ENCODE assay signal across 14 cellular contexts in the genomic region with DNA sequence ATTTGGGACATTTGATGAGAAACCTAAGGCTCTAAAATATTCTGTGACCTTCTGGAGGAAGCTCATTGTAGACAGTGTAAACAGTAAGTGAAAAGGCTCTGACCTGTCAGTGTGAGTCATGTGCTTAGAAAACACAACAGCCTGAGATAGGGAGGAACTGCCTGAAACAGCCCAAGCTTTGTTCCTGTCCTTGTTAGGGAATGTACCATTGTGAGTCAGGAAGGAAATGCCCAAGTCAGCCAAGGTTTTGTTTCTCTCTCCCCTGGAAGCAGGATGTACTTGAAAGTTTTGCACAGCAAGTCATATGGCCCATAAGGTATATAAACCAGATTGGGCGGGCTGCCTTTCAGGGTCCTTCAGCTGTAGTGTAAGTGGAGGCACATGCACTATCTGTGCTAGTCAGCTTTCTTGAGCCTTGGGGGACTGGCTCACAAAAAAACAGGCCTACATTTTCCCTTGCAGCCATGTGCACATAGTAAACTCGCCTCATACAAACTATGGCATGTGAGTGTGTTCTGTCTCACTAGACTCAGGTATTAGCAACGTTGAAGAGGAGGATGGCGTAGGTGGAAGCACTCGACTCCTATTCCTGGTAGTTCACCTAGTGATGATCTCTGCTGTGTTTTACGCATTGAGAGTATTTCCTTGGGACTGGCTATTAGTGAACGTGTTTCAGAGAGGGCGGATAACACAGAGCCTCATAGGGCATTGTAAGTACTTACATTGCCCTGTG.
DNase-seq lines count a peak whose midpoint lies in the region; ATAC-seq and TF ChIP-seq lines count a peak whose summit lies in the region.
"Had no signal": no experiment of that assay in that cellular context is flagged by ENCODE, and none has a peak within 500 bp of the region (broad histone marks: within the 10 kb centered on the region; RNA-seq: fewer than 3 reads in every experiment).

No MANE protein-coding gene starts in this region.

- H3K4me3 ChIP-seq in HEK293 (ENCODE audit: low read depth, low read length) (no peak overlapping the region), PC-3 (ENCODE audit: low read length) (no peak overlapping the region), epithelial cell of esophagus (ENCODE audit: low read length) (no peak overlapping the region), WERI-Rb-1 (ENCODE audit: low read depth, low read length) (no peak overlapping the region)
- H3K4me3 ChIP-seq: psoas muscle had no signal

- H3K36me3 ChIP-seq in HEK293 (ENCODE audit: control insufficient read depth in 2 of 2, insufficient read depth in 1 of 2, low read length in 2 of 2) (no peaks in the 10 kb centered on the region), PC-3 (ENCODE audit: low read depth, low read length) (no peaks in the 10 kb centered on the region; the same call in 1 of the 2 replicates), WERI-Rb-1 (no peaks in the 10 kb centered on the region)

- H3K36me3 Mint-ChIP-seq in progenitor cell of endocrine pancreas (ENCODE audit: insufficient read depth): peaks cover 5% of the 10 kb centered on the region
- H3K36me3 Mint-ChIP-seq in type B pancreatic cell: no peaks in the 10 kb centered on the region
- H3K36me3 Mint-ChIP-seq: activated naive CD4-positive, alpha-beta T cell treated with anti-CD3 and anti-CD28 coated beads, Interleukin-2, amount 50 U/mL, for 24 hours had no signal

- POLR2A ChIA-PET in HEK293 (lab: Yijun Ruan, JAX) (no interaction called here), PC-3 (lab: Charles Lee; ENCODE audit: unreplicated experiment) (interaction anchor here (0.6 to 0.7 kb wide), 2 partner anchors 174 to 305 kb away, joined by 3 to 4 read pairs; no protein-coding TSS in a partner anchor)

- H3K27me3 ChIP-seq in PC-3 (ENCODE audit: low read length) (no peaks in the 10 kb centered on the region), WERI-Rb-1 (ENCODE audit: insufficient read depth, low read depth, severe bottlenecking) (no peaks in the 10 kb centered on the region)

- no peaks in the 10 kb centered on the region for H3K9me3 ChIP-seq in HEK293 (ENCODE audit: control insufficient read depth, insufficient read depth, low read depth, low read length)
- H3K9me3 ChIP-seq in PC-3 (ENCODE audit: low read length): 0 out of 2 replicates have a peak, but pooled peaks cover 9% of the 10 kb centered on the region
- H3K9me3 ChIP-seq in WERI-Rb-1 (ENCODE audit: severe bottlenecking): no peaks in the 10 kb centered on the region
- H3K9me3 ChIP-seq: psoas muscle had no signal

- intact Hi-C loops in PC-3 (cut with micrococcal nuclease): no loop called here

- H3K27ac Mint-ChIP-seq in progenitor cell of endocrine pancreas: peak overlapping the region; percentile 56
- no peak overlapping the region for H3K27ac Mint-ChIP-seq in type B pancreatic cell
- H3K27ac Mint-ChIP-seq: activated naive CD4-positive, alpha-beta T cell treated with anti-CD3 and anti-CD28 coated beads, Interleukin-2, amount 50 U/mL, for 24 hours had no signal

- no peaks in the 10 kb centered on the region for H3K79me2 ChIP-seq in PC-3 (ENCODE audit: low read length)

- H3K9me3 Mint-ChIP-seq in progenitor cell of endocrine pancreas (ENCODE audit: low read depth) (peaks cover 13% of the 10 kb centered on the region), type B pancreatic cell (no peaks in the 10 kb centered on the region)

- H3K4me3 Mint-ChIP-seq in progenitor cell of endocrine pancreas (ENCODE audit: low read depth): no peak overlapping the region
- no peak overlapping the region for H3K4me3 Mint-ChIP-seq in type B pancreatic cell
- H3K4me3 Mint-ChIP-seq: activated naive CD4-positive, alpha-beta T cell treated with anti-CD3 and anti-CD28 coated beads, Interleukin-2, amount 50 U/mL, for 24 hours had no signal

- CTCF ChIA-PET in HEK293 (lab: Yijun Ruan, JAX) (no interaction called here), PC-3 (lab: Charles Lee) (no interaction called here)

- no peaks in the 10 kb centered on the region for H3F3A ChIP-seq in PC-3 (ENCODE audit: low read length, unreplicated experiment)

- TF ChIP-seq CTCF in HEK293 (tag by site-specific recombination; IDR thresholded peaks at IDR 0.05) (no peak), PC-3 (conservative IDR thresholded peaks at IDR 0.05; ENCODE audit: low read depth, low read length) (no peak), epithelial cell of esophagus (IDR thresholded peaks at IDR 0.05; ENCODE audit: insufficient read depth, low read depth, low read length, missing control alignments) (no peak), progenitor cell of endocrine pancreas (IDR thresholded peaks at IDR 0.05; ENCODE audit: unreplicated experiment) (no peak), WERI-Rb-1 (IDR thresholded peaks at IDR 0.05; ENCODE audit: low read depth, low read length) (no peak), type B pancreatic cell (conservative IDR thresholded peaks at IDR 0.05) (no peak)

- H3K27me3 Mint-ChIP-seq in progenitor cell of endocrine pancreas: no peaks in the 10 kb centered on the region
- no peaks in the 10 kb centered on the region for H3K27me3 Mint-ChIP-seq in type B pancreatic cell
- H3K27me3 Mint-ChIP-seq: activated naive CD4-positive, alpha-beta T cell treated with anti-CD3 and anti-CD28 coated beads, Interleukin-2, amount 50 U/mL, for 24 hours had no signal

- no TSS peak for BruUV-seq in PC-3 (replicated peaks; lab: Mats Ljungman, UMichigan)

- H3K9ac ChIP-seq in PC-3 (ENCODE audit: low read length): no peak overlapping the region

- H2AFZ ChIP-seq in PC-3 (ENCODE audit: low read length): no peak overlapping the region

- no peak overlapping the region for H3K4me2 ChIP-seq in PC-3 (ENCODE audit: low read length)

- no peaks in the 10 kb centered on the region for H4K20me1 ChIP-seq in PC-3 (ENCODE audit: low read length)

- ATAC-seq in PC-3 (peak; percentile 99), HG02610 (IDR thresholded peaks at IDR 0.05; ENCODE audit: unreplicated experiment) (no peak)
- ATAC-seq: left ventricle myocardium superior, psoas muscle had no signal

- peaks cover 16% of the 10 kb centered on the region for H3K4me1 Mint-ChIP-seq in progenitor cell of endocrine pancreas (ENCODE audit: low read depth)
- H3K4me1 Mint-ChIP-seq in type B pancreatic cell (ENCODE audit: unreplicated experiment): peaks cover 13% of the 10 kb centered on the region
- H3K4me1 Mint-ChIP-seq: activated naive CD4-positive, alpha-beta T cell treated with anti-CD3 and anti-CD28 coated beads, Interleukin-2, amount 50 U/mL, for 24 hours had no signal

- H3K9me2 ChIP-seq in PC-3 (replicated peaks; ENCODE audit: low read length): no peaks in the 10 kb centered on the region

- no peak overlapping the region for H3K27ac ChIP-seq in HEK293 (ENCODE audit: extremely low read depth, low read depth, low read length)
- H3K27ac ChIP-seq in PC-3 (ENCODE audit: low read length): peak overlapping the region; percentile 85
- no peak overlapping the region for H3K27ac ChIP-seq in WERI-Rb-1
- H3K27ac ChIP-seq: psoas muscle had no signal

- no peaks in the 10 kb centered on the region for H3K4me1 ChIP-seq in HEK293 (ENCODE audit: control insufficient read depth, insufficient read depth, low read length)
- H3K4me1 ChIP-seq in PC-3 (ENCODE audit: insufficient read depth, low read length): peaks cover 15% of the 10 kb centered on the region
- H3K4me1 ChIP-seq: psoas muscle had no signal

- DNase-seq in PC-3 (peak; percentile 78), epithelial cell of esophagus (ENCODE audit: low read depth) (peak; percentile 97), progenitor cell of endocrine pancreas (ENCODE audit: low spot score, unreplicated experiment) (no peak), WERI-Rb-1 (no peak), type B pancreatic cell (ENCODE audit: extremely low spot score, unreplicated experiment) (no peak), superior temporal gyrus (ENCODE audit: extremely low spot score) (no peak)
- DNase-seq: activated CD4-positive, alpha-beta T cell treated with anti-CD3 and anti-CD28 coated beads for 1 hour; DMS79; left ventricle myocardium superior; NCI-H1092; psoas muscle had no signal

TF ChIP-seq in HEK293, 187 proteins besides CTCF, POLR2A, EP300 and RAD21:
- TF ChIP-seq TRIM28 (IDR thresholded peaks at IDR 0.05; ENCODE audit: borderline replicate concordance, low read length) (peak; percentile 96), SETDB1 (IDR thresholded peaks at IDR 0.05; ENCODE audit: insufficient read length, low read length) (peak; percentile 93), ZNF114 (tag by site-specific recombination; IDR thresholded peaks at IDR 0.05) (no peak), MZF1 (tag by site-specific recombination; IDR thresholded peaks at IDR 0.05; ENCODE audit: borderline replicate concordance) (no peak)
TF ChIP-seq in HEK293: peak in this region for 2.

Comparison
In these comparisons a context has a peak if more than half of its experiments do, and no peak if none do; other contexts are left out.
1. DNase-seq: peak in PC-3 (single experiment) and epithelial cell of esophagus (single experiment); none in progenitor cell of endocrine pancreas (single experiment), WERI-Rb-1 (single experiment), type B pancreatic cell (single experiment) and superior temporal gyrus (single experiment).